In the genomic region with DNA sequence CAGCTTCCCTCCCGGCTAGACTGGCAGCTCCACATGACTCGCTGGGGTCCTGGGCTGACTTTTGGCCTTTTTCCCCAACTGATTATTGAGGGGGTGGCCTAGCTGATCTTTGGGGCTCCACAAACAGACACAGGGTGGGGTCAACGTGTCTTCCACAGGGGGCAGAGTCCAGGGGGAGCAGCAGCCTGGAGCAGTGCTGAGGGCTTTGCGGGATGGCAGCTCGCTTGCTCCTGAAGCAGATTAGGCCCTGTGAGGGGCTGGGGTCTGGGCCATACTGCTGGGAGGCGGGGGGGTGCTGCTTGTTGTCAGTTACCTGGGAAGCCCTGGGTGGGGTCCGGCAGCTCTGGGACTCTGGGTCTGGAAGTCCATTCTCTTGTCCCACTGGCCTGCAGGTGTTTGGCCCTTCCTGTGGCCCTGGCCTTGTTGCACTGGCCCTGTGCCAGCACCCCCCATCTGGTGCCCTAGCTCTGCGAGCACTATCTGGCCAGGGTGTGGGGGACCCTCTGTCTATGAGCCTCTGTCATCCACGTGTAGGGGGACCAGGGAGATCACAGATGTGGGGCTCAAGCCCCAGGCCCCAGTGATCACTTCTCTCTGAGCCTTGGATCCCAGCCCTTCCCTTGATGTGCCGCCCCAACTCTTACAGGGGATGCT, we compare ENCODE assay signal across 25 cellular contexts. TPM values are rescaled to one million over a fixed set of nuclear protein-coding genes. Genes with fewer than 3 reads are reported as not detected.
DNase-seq lines count a peak whose midpoint lies in the region; ATAC-seq and TF ChIP-seq lines count a peak whose summit lies in the region.
"Had no signal": no experiment of that assay in that cellular context is flagged by ENCODE, and none has a peak within 500 bp of the region (broad histone marks: within the 10 kb centered on the region; RNA-seq: fewer than 3 reads in every experiment).

No MANE protein-coding gene starts in this region.

- H3K9ac ChIP-seq in NT2/D1 (ENCODE audit: insufficient read length, low read depth): peak overlapping the region; percentile 21

- H3K9me3 ChIP-seq in NT2/D1 (ENCODE audit: insufficient read depth, low read length) (no peaks in the 10 kb centered on the region), mucosa of descending colon (no peaks in the 10 kb centered on the region)
- H3K9me3 ChIP-seq: Caco-2, heart left ventricle, upper lobe of right lung had no signal

- H3K4me1 ChIP-seq in NT2/D1 (ENCODE audit: insufficient read depth, insufficient read length) (peaks cover 20% of the 10 kb centered on the region), mucosa of descending colon (ENCODE audit: low read depth) (peaks cover 55% of the 10 kb centered on the region)

- no peak for TF ChIP-seq CTCF in mucosa of descending colon (IDR thresholded peaks at IDR 0.05)

- H3K4me3 ChIP-seq in NT2/D1 (ENCODE audit: insufficient read length, low read depth): no peak overlapping the region
- H3K4me3 ChIP-seq in mucosa of descending colon: no peak overlapping the region
- H3K4me3 ChIP-seq: heart left ventricle, upper lobe of right lung had no signal

- H3K27me3 ChIP-seq in NT2/D1 (ENCODE audit: insufficient read depth, insufficient read length): peaks cover 52% of the 10 kb centered on the region

- H3K36me3 ChIP-seq in NT2/D1 (ENCODE audit: insufficient read depth, insufficient read length, low read length) (no peaks in the 10 kb centered on the region), mucosa of descending colon (ENCODE audit: low read depth) (no peaks in the 10 kb centered on the region)
- H3K36me3 ChIP-seq: heart left ventricle, upper lobe of right lung had no signal

- no peak for ATAC-seq in mucosa of descending colon
- ATAC-seq: activated CD4-positive, alpha-beta T cell treated with anti-CD3 and anti-CD28 coated beads for 36 hours; left cardiac atrium; Right ventricle myocardium inferior; sciatic nerve; upper lobe of right lung had no signal

- intact Hi-C loops in mucosa of descending colon (cut with DNase I, micrococcal nuclease): no loop called here

- DNase-seq in activated CD8-positive, alpha-beta memory T cell treated with anti-CD3 and anti-CD28 coated beads for 24 hours: peak; percentile 62
- no peak for DNase-seq in activated CD8-positive, alpha-beta memory T cell treated with anti-CD3 and anti-CD28 coated beads, Interleukin-2, amount 50 U/mL, for 48 hours
- no peak for DNase-seq in NT2/D1 (ENCODE audit: low read depth, low spot score)
- peak in 2 of 3 donors; percentile 44 to 60 for DNase-seq in mucosa of descending colon
- DNase-seq in nucleus accumbens (lab: John Stamatoyannopoulos, UW): no peak
- no peak for DNase-seq in cerebellar cortex (ENCODE audit: low spot score)
- DNase-seq: activated CD4-positive, alpha-beta T cell treated with anti-CD3 and anti-CD28 coated beads for 36 hours; activated naive CD4-positive, alpha-beta T cell treated with Interleukin-2 at 50 U/mL for 16 hours; activated T-cell treated with anti-CD3 and anti-CD28 coated beads, Interleukin-2, amount 50 U/mL, for 48 hours; Caco-2; central memory CD4-positive, alpha-beta T cell; dorsolateral prefrontal cortex; Kasumi-1; mesendoderm; naive B cell; NCI-H187; stimulated activated CD8-positive, alpha-beta memory T cell treated with anti-CD3 and anti-CD28 coated beads, Interleukin-4, amount 100 ng/mL, for 48 hours; upper lobe of right lung had no signal

RNA-seq across cellular contexts. Expression of gene HES5, which starts 12.3 kb away (rescaled TPM):
- total RNA-seq in mucosa of descending colon: 1 to 10 TPM; 1.3 to 7.8 (median 1.6) TPM
- total RNA-seq: A172, Caco-2, HT1080, OCI-LY7 had no signal

RNA-seq across cellular contexts. Expression of gene TNFRSF14, which starts 13.8 kb away (rescaled TPM):
- 100 to 1,000 TPM; 143 to 206 (median 146) TPM for total RNA-seq in mucosa of descending colon

RNA-seq across cellular contexts. Expression of gene PANK4, which starts 16.0 kb away (rescaled TPM):
- 10 to 100 TPM; 28.1 to 51.6 (median 44.7) TPM for total RNA-seq in mucosa of descending colon

RNA-seq across cellular contexts. Expression of gene PRXL2B, which starts 44.2 kb away (rescaled TPM):
- total RNA-seq in mucosa of descending colon: 10 to 100 TPM; 45.2 to 65.5 (median 48.3) TPM

Comparison
In these comparisons a context has a peak if more than half of its experiments do, and no peak if none do; other contexts are left out.
1. DNase-seq: peak in activated CD8-positive, alpha-beta memory T cell treated with anti-CD3 and anti-CD28 coated beads for 24 hours (single experiment) and mucosa of descending colon (2 of 3); none in activated CD8-positive, alpha-beta memory T cell treated with anti-CD3 and anti-CD28 coated beads, Interleukin-2, amount 50 U/mL, for 48 hours (single experiment), NT2/D1 (single experiment), nucleus accumbens (0 of 56) and cerebellar cortex (single experiment).